Comparison of ENCODE assay signal across 16 cellular contexts in genomic region chr16:55830658-55831294, GRCh38. TPM values are rescaled to one million over a fixed set of nuclear protein-coding genes. Genes with fewer than 3 reads are reported as not detected.
A peak's percentile ranks its signal among the peaks of the same experiment; 100 is the strongest.
DNase-seq lines count a peak whose midpoint lies in the region; ATAC-seq and TF ChIP-seq lines count a peak whose summit lies in the region.
"Had no signal": no experiment of that assay in that cellular context is flagged by ENCODE, and none has a peak within 500 bp of the region (broad histone marks: within the 10 kb centered on the region; RNA-seq: fewer than 3 reads in every experiment).

No MANE protein-coding gene starts in this region.

- peaks cover 7% of the 10 kb centered on the region for H3K9me3 Mint-ChIP-seq in memory B cell
- H3K9me3 Mint-ChIP-seq: CD4-positive, alpha-beta T cell had no signal

- peak; percentile 34 for DNase-seq in activated effector memory CD4-positive, alpha-beta T cell treated with anti-CD3 and anti-CD28 coated beads, Interleukin-2, amount 50 U/mL, for 16 hours
- DNase-seq in activated effector memory CD4-positive, alpha-beta T cell treated with Interleukin-2 at 50 U/mL for 16 hours: no peak
- DNase-seq in ecto neural progenitor cell (ENCODE audit: low spot score) (peak; percentile 9), memory B cell (ENCODE audit: low spot score in 2 of 2) (no peak), NCI-H526 treated with DMSO at 0.1 percent for 48 hours (lab: John Stamatoyannopoulos, UW) (no peak), mammary epithelial cell (no peak)
- DNase-seq: 8988T; ACHN; CD4-positive, alpha-beta T cell; DMS79; GM23248 had no signal

- H3K4me1 ChIP-seq in mammary epithelial cell (ENCODE audit: insufficient read depth, low read length): no peaks in the 10 kb centered on the region

- H3K27me3 ChIP-seq in mammary epithelial cell (ENCODE audit: insufficient read depth, low read length): no peaks in the 10 kb centered on the region
- H3K27me3 ChIP-seq: BLaER1 treated with 17β-estradiol and CSF1 and Interleukin-3, amounts not matched to agents 10 nM and 100 nM had no signal

- no peaks in the 10 kb centered on the region for H3K79me2 ChIP-seq in mammary epithelial cell (ENCODE audit: insufficient read depth, low read length)

- H3K4me3 Mint-ChIP-seq in memory B cell: no peak overlapping the region
- H3K4me3 Mint-ChIP-seq: CD4-positive, alpha-beta T cell had no signal

- no peak overlapping the region for H3K4me3 ChIP-seq in mammary epithelial cell (replicated peaks in 1 of 3; ENCODE audit: insufficient read depth in 1 of 3, low read depth in 2 of 3, low read length in 3 of 3)
- H3K4me3 ChIP-seq: BLaER1 treated with 17β-estradiol and CSF1 and Interleukin-3, amounts not matched to agents 10 nM and 100 nM; GM12878; GM23248 had no signal

- TF ChIP-seq CTCF in mammary epithelial cell (conservative IDR thresholded peaks at IDR 0.05 in 1 of 2, IDR thresholded peaks at IDR 0.05 in 1 of 2; ENCODE audit: extremely low read depth in 1 of 2, insufficient read depth in 1 of 2, low read depth in 1 of 2, low read length in 2 of 2): no peak

- intact Hi-C loops in mammary epithelial cell (cut with micrococcal nuclease): no loop called here

- no peaks in the 10 kb centered on the region for H4K20me1 ChIP-seq in mammary epithelial cell (ENCODE audit: insufficient read depth, low read length)
- H4K20me1 ChIP-seq: BLaER1 treated with 17β-estradiol and CSF1 and Interleukin-3, amounts not matched to agents 10 nM and 100 nM had no signal

- CTCF ChIA-PET in mammary epithelial cell (lab: Charles Lee; ENCODE audit: low non-redundant PET): no interaction called here

- no peak overlapping the region for H3K27ac ChIP-seq in mammary epithelial cell (ENCODE audit: insufficient read depth, low read depth, low read length)
- H3K27ac ChIP-seq: BLaER1 treated with 17β-estradiol and CSF1 and Interleukin-3, amounts not matched to agents 10 nM and 100 nM; GM23248 had no signal

- no TSS peak for BruUV-seq in mammary epithelial cell (replicated peaks; lab: Mats Ljungman, UMichigan)

- H3K36me3 ChIP-seq in mammary epithelial cell (ENCODE audit: insufficient read depth, low read length): no peaks in the 10 kb centered on the region
- H3K36me3 ChIP-seq: BLaER1 treated with 17β-estradiol and CSF1 and Interleukin-3, amounts not matched to agents 10 nM and 100 nM had no signal

- H3K36me3 Mint-ChIP-seq in memory B cell: no peaks in the 10 kb centered on the region

- H3K27ac Mint-ChIP-seq in memory B cell: peak overlapping the region; percentile 19
- H3K27ac Mint-ChIP-seq: CD4-positive, alpha-beta T cell had no signal

- no peaks in the 10 kb centered on the region for H3K9me3 ChIP-seq in mammary epithelial cell (replicated peaks; ENCODE audit: insufficient read depth, low read length)
- H3K9me3 ChIP-seq: BLaER1 treated with 17β-estradiol and CSF1 and Interleukin-3, amounts not matched to agents 10 nM and 100 nM had no signal

- dilution Hi-C loops in mammary epithelial cell (cut with HindIII; ENCODE audit: low sequenced_read_pairs): loop anchor here (25.0 kb wide), 3 partner anchors 93 to 368 kb away; no protein-coding TSS in a partner anchor

- WGBS in mammary epithelial cell (ENCODE audit: low coverage, missing lambda C conversion rate): 75% methylated on average over 6 of the region's 6 CpGs

- H3K9ac ChIP-seq in mammary epithelial cell (ENCODE audit: insufficient read depth, low read length): no peak overlapping the region
- H3K9ac ChIP-seq: BLaER1 treated with 17β-estradiol and CSF1 and Interleukin-3, amounts not matched to agents 10 nM and 100 nM; GM23248 had no signal

- peaks cover 9% of the 10 kb centered on the region for H3K4me1 Mint-ChIP-seq in memory B cell

- H3K27me3 Mint-ChIP-seq in memory B cell: peaks cover 9% of the 10 kb centered on the region

- in situ Hi-C loops in mammary epithelial cell (cut with MboI; ENCODE audit: low sequenced_read_pairs in 2 of 2): no loop called here

- ATAC-seq in memory B cell (ENCODE audit: low read depth) (no peak), HG03457 (IDR thresholded peaks at IDR 0.05; ENCODE audit: unreplicated experiment) (no peak)
- ATAC-seq: GM12878 had no signal

- no peak overlapping the region for H2AFZ ChIP-seq in mammary epithelial cell (ENCODE audit: low read depth, low read length)
- H2AFZ ChIP-seq: GM23248 had no signal

- no peak overlapping the region for H3K4me2 ChIP-seq in mammary epithelial cell (ENCODE audit: insufficient read depth, low read depth, low read length)
- H3K4me2 ChIP-seq: BLaER1 treated with 17β-estradiol and CSF1 and Interleukin-3, amounts not matched to agents 10 nM and 100 nM had no signal

RNA-seq across cellular contexts. Expression of gene CES1, which starts 2.1 kb away (rescaled TPM):
- total RNA-seq in mammary epithelial cell: under 1 TPM in 1 of 2 donors, not detected in 1; 0.50 TPM
- 0.07 TPM for polyA plus RNA-seq in mammary epithelial cell
- polyA minus RNA-seq in mammary epithelial cell: not detected
- total RNA-seq: G401, GM23248 had no signal

RNA-seq across cellular contexts. Expression of gene CES5A, which starts 44.4 kb away (rescaled TPM):
- not detected for total RNA-seq in mammary epithelial cell
- polyA plus RNA-seq in mammary epithelial cell: not detected
- polyA minus RNA-seq in mammary epithelial cell: not detected
- total RNA-seq: CD4-positive, alpha-beta T cell; G401; GM12878; GM23248; HT1080 had no signal
- polyA plus RNA-seq: GM23248 had no signal

Comparison
In these comparisons a context has a peak if more than half of its experiments do, and no peak if none do; other contexts are left out.
1. DNase-seq: peak in activated effector memory CD4-positive, alpha-beta T cell treated with anti-CD3 and anti-CD28 coated beads, Interleukin-2, amount 50 U/mL, for 16 hours (single experiment) and ecto neural progenitor cell (single experiment); none in activated effector memory CD4-positive, alpha-beta T cell treated with Interleukin-2 at 50 U/mL for 16 hours (single experiment), memory B cell (0 of 2), NCI-H526 treated with DMSO at 0.1 percent for 48 hours (single experiment) and mammary epithelial cell (single experiment).